Comparison of ENCODE assay signal across 8 cellular contexts in genomic region chr1:219385786-219386427, GRCh38.
DNase-seq lines count a peak whose midpoint lies in the region; ATAC-seq, FAIRE-seq and TF ChIP-seq lines count a peak whose summit lies in the region.

No MANE protein-coding gene starts in this region.

- peak; percentile 58 for DNase-seq in activated CD4-positive, alpha-beta T cell treated with anti-CD3 and anti-CD28 coated beads, Interleukin-2, amount 10 ng/mL, durations not matched to agents 24 days and 14 days
- DNase-seq in activated CD4-positive, alpha-beta T cell treated with anti-CD3 and anti-CD28 coated beads, Interleukin-2, amount 50 U/mL, for 4 hours = no peak
- DNase-seq in GM23248 (peak; percentile 69), IMR-90 (peak; percentile 71), OCI-LY7 (ENCODE audit: low spot score) (peak; percentile 39), bronchial epithelial cell (ENCODE audit: low read depth) (peak; percentile 56), left lobe of liver (ENCODE audit: low spot score) (peak; percentile 56), tibial artery (peak in 1 of 2 donors; percentile 25)

- H3K23ac ChIP-seq in IMR-90 (ENCODE audit: low read depth, low read length) = no peak overlapping the region

- no peaks in the 10 kb centered on the region for H3K9me1 ChIP-seq in IMR-90 (ENCODE audit: insufficient read depth, low read length)

- H3K4me2 ChIP-seq in GM23248 (ENCODE audit: unreplicated experiment) = no peak overlapping the region
- H3K4me2 ChIP-seq in IMR-90 (ENCODE audit: low read depth, low read length) = no peak overlapping the region
- H3K4me2 ChIP-seq in OCI-LY7 (ENCODE audit: low read length) = no peak overlapping the region

- H2AFZ ChIP-seq in GM23248 (no peak overlapping the region), IMR-90 (replicated peaks; ENCODE audit: low read length, poor library complexity) (no peak overlapping the region), OCI-LY7 (ENCODE audit: low read length) (no peak overlapping the region)

- dilution Hi-C loops in IMR-90 (cut with HindIII; ENCODE audit: low sequenced_read_pairs, unreplicated experiment) = no loop called here

- no peak overlapping the region for H4K8ac ChIP-seq in IMR-90 (ENCODE audit: low read depth in 2 of 2, low read length in 2 of 2)

- H3K79me2 ChIP-seq in GM23248 (ENCODE audit: insufficient read depth) (no peaks in the 10 kb centered on the region), OCI-LY7 (ENCODE audit: insufficient read depth, low read depth, low read length) (no peaks in the 10 kb centered on the region)

- 20 to 28% methylated on average over 3 of the region's 3 CpGs for WGBS in GM23248 (ENCODE audit: low coverage in 1 of 2, low lambda C conversion rate in 2 of 2, missing lambda C conversion rate in 2 of 2), 2 experiments
- no CpG with 5 or more reads among the region's 3 CpGs for WGBS in IMR-90 (ENCODE audit: extremely low coverage in 2 of 2, insufficient read length in 1 of 2), 2 experiments

- intact Hi-C loops in activated CD4-positive, alpha-beta T cell treated with anti-CD3 and anti-CD28 coated beads, Interleukin-2, amount 10 ng/mL, durations not matched to agents 24 days and 14 days (cut with micrococcal nuclease) = no loop called here
- intact Hi-C loops in IMR-90 (cut with micrococcal nuclease) = loop anchor here (1.0 to 10.0 kb wide), 5 partner anchors 181 to 1054 kb away; no protein-coding TSS in a partner anchor
- intact Hi-C loops in OCI-LY7 (cut with micrococcal nuclease; ENCODE audit: unreplicated experiment) = no loop called here
- intact Hi-C loops in tibial artery (cut with DNase I; ENCODE audit: low total_unique reads) = no loop called here

- TF ChIP-seq POLR2A in IMR-90 (IDR thresholded peaks at IDR 0.05; ENCODE audit: low read depth, low read length) = no peak

- H3K36me3 Mint-ChIP-seq in activated CD4-positive, alpha-beta T cell treated with anti-CD3 and anti-CD28 coated beads, Interleukin-2, amount 10 ng/mL, durations not matched to agents 24 days and 14 days (ENCODE audit: low read depth) = no peaks in the 10 kb centered on the region

- H3K9me2 ChIP-seq in GM23248 (ENCODE audit: insufficient read depth) (no peaks in the 10 kb centered on the region), OCI-LY7 (ENCODE audit: insufficient read depth, low read length) (no peaks in the 10 kb centered on the region)

- no peak overlapping the region for H4K5ac ChIP-seq in IMR-90 (ENCODE audit: low read depth, low read length)

- no peak overlapping the region for H2BK20ac ChIP-seq in IMR-90 (ENCODE audit: low read depth, low read length)

- H3K9me3 Mint-ChIP-seq in activated CD4-positive, alpha-beta T cell treated with anti-CD3 and anti-CD28 coated beads, Interleukin-2, amount 10 ng/mL, durations not matched to agents 24 days and 14 days = no peaks in the 10 kb centered on the region

- H3K36me3 ChIP-seq in GM23248 (ENCODE audit: low read depth) (no peaks in the 10 kb centered on the region), IMR-90 (ENCODE audit: control insufficient read depth, insufficient read depth, low read length) (no peaks in the 10 kb centered on the region), OCI-LY7 (ENCODE audit: insufficient read depth, low read length) (no peaks in the 10 kb centered on the region), bronchial epithelial cell (ENCODE audit: control insufficient read depth, insufficient read depth, low read length) (no peaks in the 10 kb centered on the region), tibial artery (peaks cover 0 to 2% (median 0%) of the 10 kb centered on the region in 3 donors)

- in situ Hi-C loops in GM23248 (cut with MboI) = loop anchor here (25.0 kb wide), 2 partner anchors 824 to 1049 kb away; partner anchors contain the start of gene TGFB2
- in situ Hi-C loops in IMR-90 (cut with MboI; ENCODE audit: low sequenced_read_pairs) = loop anchor here (10.0 kb wide), 2 partner anchors 181 to 1041 kb away; partner anchors contain the start of gene TGFB2

- ATAC-seq in IMR-90 (ENCODE audit: low read depth) = peak; percentile 87
- peak; percentile 98 for ATAC-seq in left lobe of liver

- H3K27me3 Mint-ChIP-seq in activated CD4-positive, alpha-beta T cell treated with anti-CD3 and anti-CD28 coated beads, Interleukin-2, amount 10 ng/mL, durations not matched to agents 24 days and 14 days = no peaks in the 10 kb centered on the region

- no peak overlapping the region for H3K4ac ChIP-seq in IMR-90 (ENCODE audit: low read depth, low read length)

- H2AK9ac ChIP-seq in IMR-90 (replicated peaks; ENCODE audit: low read depth, low read length, poor library complexity) = no peak overlapping the region

- H3K4me3 ChIP-seq in GM23248 (no peak overlapping the region), IMR-90 (ENCODE audit: insufficient read depth, low read depth, low read length) (no peak overlapping the region), OCI-LY7 (ENCODE audit: low read depth, low read length, poor library complexity, severe bottlenecking) (no peak overlapping the region), bronchial epithelial cell (ENCODE audit: low read depth, low read length) (no peak overlapping the region), tibial artery (no peak overlapping the region)

- no peak overlapping the region for H3K14ac ChIP-seq in IMR-90 (replicated peaks; ENCODE audit: low read depth, low read length)

- BruUV-seq in IMR-90 (replicated peaks; lab: Mats Ljungman, UMichigan) (no TSS peak), OCI-LY7 (replicated peaks; lab: Mats Ljungman, UMichigan) (no TSS peak)

- H2BK5ac ChIP-seq in IMR-90 (ENCODE audit: low read depth, low read length, poor library complexity, severe bottlenecking) = no peak overlapping the region

- CTCF ChIA-PET in IMR-90 (lab: Yijun Ruan, JAX) (interaction anchor here (0.5 to 1.4 kb wide), 11 partner anchors 9 to 1047 kb away, joined by 3 to 7 read pairs (median 3); partner anchors contain the start of gene TGFB2), OCI-LY7 (lab: Charles Lee; ENCODE audit: unreplicated experiment) (no interaction called here)

- H3K9me3 ChIP-seq in GM23248 (ENCODE audit: low read depth) (no peaks in the 10 kb centered on the region), IMR-90 (ENCODE audit: control insufficient read depth, insufficient read depth, low read length) (no peaks in the 10 kb centered on the region), OCI-LY7 (ENCODE audit: low read length) (no peaks in the 10 kb centered on the region), tibial artery (no peaks in the 10 kb centered on the region)

- H3K79me1 ChIP-seq in IMR-90 (ENCODE audit: low read depth in 1 of 2, low read length in 2 of 2) = no peaks in the 10 kb centered on the region

- H3K9ac ChIP-seq in GM23248 (no peak overlapping the region), IMR-90 (ENCODE audit: low read depth, low read length) (no peak overlapping the region)

- no peak overlapping the region for H3K18ac ChIP-seq in IMR-90 (ENCODE audit: low read depth, low read length)

- no peak overlapping the region for H3K56ac ChIP-seq in IMR-90 (ENCODE audit: extremely low read depth, insufficient read depth, low read length)

- H3K4me1 Mint-ChIP-seq in activated CD4-positive, alpha-beta T cell treated with anti-CD3 and anti-CD28 coated beads, Interleukin-2, amount 10 ng/mL, durations not matched to agents 24 days and 14 days = no peaks in the 10 kb centered on the region

- H3K27ac ChIP-seq in GM23248 (no peak overlapping the region), IMR-90 (ENCODE audit: insufficient read depth, low read length) (no peak overlapping the region), OCI-LY7 (ENCODE audit: low read depth, low read length, poor library complexity, severe bottlenecking) (no peak overlapping the region), tibial artery (no peak overlapping the region)

- H2AK5ac ChIP-seq in IMR-90 (ENCODE audit: low read depth, low read length) = no peak overlapping the region

- H4K20me1 ChIP-seq in GM23248 (ENCODE audit: insufficient read depth) (no peaks in the 10 kb centered on the region), IMR-90 (ENCODE audit: insufficient read depth, low read length) (no peaks in the 10 kb centered on the region), OCI-LY7 (ENCODE audit: insufficient read depth, low read length) (no peaks in the 10 kb centered on the region)

- H3K4me1 ChIP-seq in GM23248 (ENCODE audit: insufficient read depth) (no peaks in the 10 kb centered on the region), IMR-90 (ENCODE audit: control insufficient read depth, insufficient read depth, low read length) (peaks cover 2% of the 10 kb centered on the region; the same call in 1 of the 2 replicates), OCI-LY7 (ENCODE audit: insufficient read depth, low read length, poor library complexity, severe bottlenecking) (no peaks in the 10 kb centered on the region), tibial artery (no peaks in the 10 kb centered on the region)

- TF ChIP-seq CTCF in IMR-90 (conservative IDR thresholded peaks at IDR 0.05; ENCODE audit: low read depth, low read length) (peak; percentile 83), OCI-LY7 (conservative IDR thresholded peaks at IDR 0.05; ENCODE audit: low read length) (peak; percentile 81), bronchial epithelial cell (IDR thresholded peaks at IDR 0.05; ENCODE audit: insufficient read depth, low read length, severe bottlenecking) (peak; percentile 80), tibial artery (IDR thresholded peaks at IDR 0.05) (peak; percentile 38 to 50)

- H3F3A ChIP-seq in GM23248 (ENCODE audit: insufficient read depth) = no peaks in the 10 kb centered on the region

- TF ChIP-seq RAD21 in IMR-90 (IDR thresholded peaks at IDR 0.05; ENCODE audit: low read length) = peak; percentile 92

- POLR2A ChIA-PET in IMR-90 (lab: Charles Lee; ENCODE audit: unreplicated experiment) = no interaction called here
- POLR2A ChIA-PET in OCI-LY7 (lab: Charles Lee) = interaction anchor here (0.5 to 1.4 kb wide), 3 partner anchors 10 to 398 kb away, joined by 3 to 4 read pairs (median 3); no protein-coding TSS in a partner anchor

- H3K27ac Mint-ChIP-seq in activated CD4-positive, alpha-beta T cell treated with anti-CD3 and anti-CD28 coated beads, Interleukin-2, amount 10 ng/mL, durations not matched to agents 24 days and 14 days = no peak overlapping the region

- no peak overlapping the region for H2BK15ac ChIP-seq in IMR-90 (ENCODE audit: low read depth, low read length)

- H3K27me3 ChIP-seq in GM23248 (replicated peaks; ENCODE audit: insufficient read depth) (no peaks in the 10 kb centered on the region), IMR-90 (ENCODE audit: control insufficient read depth, insufficient read depth, low read length) (no peaks in the 10 kb centered on the region), bronchial epithelial cell (ENCODE audit: control insufficient read depth, insufficient read depth, low read length) (no peaks in the 10 kb centered on the region), tibial artery (no peaks in the 10 kb centered on the region)

- no peak overlapping the region for H4K91ac ChIP-seq in IMR-90 (ENCODE audit: insufficient read depth, low read depth, low read length)

- H3K4me3 Mint-ChIP-seq in activated CD4-positive, alpha-beta T cell treated with anti-CD3 and anti-CD28 coated beads, Interleukin-2, amount 10 ng/mL, durations not matched to agents 24 days and 14 days = no peak overlapping the region

- no peak for FAIRE-seq in bronchial epithelial cell (lab: Jason Lieb, UNC)

- H2BK120ac ChIP-seq in IMR-90 (ENCODE audit: low read depth, low read length) = no peak overlapping the region

TF ChIP-seq in IMR-90, 13 proteins besides CTCF, POLR2A, EP300 and RAD21:
- TF ChIP-seq RCOR1 (IDR thresholded peaks at IDR 0.05; ENCODE audit: insufficient replicate concordance, low read length) (no peak), SMC3 (IDR thresholded peaks at IDR 0.05; ENCODE audit: low read depth, low read length) (peak; percentile 87)

Comparison
In these comparisons a context has a peak if more than half of its experiments do, and no peak if none do; other contexts are left out.
1. DNase-seq: peak in activated CD4-positive, alpha-beta T cell treated with anti-CD3 and anti-CD28 coated beads, Interleukin-2, amount 10 ng/mL, durations not matched to agents 24 days and 14 days (single experiment), GM23248 (single experiment), IMR-90 (single experiment), OCI-LY7 (single experiment), bronchial epithelial cell (single experiment) and left lobe of liver (single experiment); none in activated CD4-positive, alpha-beta T cell treated with anti-CD3 and anti-CD28 coated beads, Interleukin-2, amount 50 U/mL, for 4 hours (0 of 2).
2. Peak in every context shown above with its lines, with median percentiles within 50 percentile points of each other: CTCF ChIP-seq.